Comparison of ENCODE assay signal across 8 cellular contexts in the genomic region with DNA sequence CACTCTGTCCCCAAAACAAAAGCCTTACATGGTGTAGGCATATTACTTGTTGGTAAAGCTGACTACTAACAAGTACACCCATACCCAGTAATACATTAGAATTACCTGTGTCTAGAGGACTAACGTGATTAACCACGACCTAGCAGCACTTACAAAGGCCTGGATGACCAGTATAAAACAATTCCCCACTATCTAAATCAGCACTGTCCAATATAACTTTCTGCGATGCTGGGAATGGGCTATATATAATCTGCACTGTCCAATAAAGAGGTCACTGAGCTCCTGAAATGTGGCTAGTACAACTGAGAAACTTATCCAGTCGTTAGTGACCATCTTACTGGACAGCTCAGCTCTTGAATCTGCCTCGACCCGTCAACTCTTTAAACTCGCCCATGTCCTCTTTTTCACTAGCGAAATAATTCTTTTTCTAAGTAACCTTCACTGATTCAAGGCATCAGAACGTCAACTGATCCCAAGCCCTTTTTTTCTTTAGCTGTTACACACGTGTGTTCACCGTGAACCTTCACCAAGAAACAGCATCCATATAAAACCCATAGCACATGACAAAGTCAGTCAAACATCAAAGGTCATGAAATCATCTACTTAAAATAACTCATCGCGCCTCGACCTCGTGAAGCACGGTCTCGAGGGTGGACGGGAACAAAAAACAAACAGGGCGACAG. TPM values are rescaled to one million over a fixed set of nuclear protein-coding genes. Genes with fewer than 3 reads are reported as not detected.
A peak's percentile ranks its signal among the peaks of the same experiment; 100 is the strongest.
DNase-seq lines count a peak whose midpoint lies in the region; ATAC-seq and TF ChIP-seq lines count a peak whose summit lies in the region.

No MANE protein-coding gene starts in this region.

- no peaks in the 10 kb centered on the region for H3K36me3 ChIP-seq in iPS DF 6.9 (ENCODE audit: control insufficient read depth, insufficient read depth, low read length)

- peaks cover 2% of the 10 kb centered on the region for H3K4me1 ChIP-seq in iPS DF 6.9 (ENCODE audit: control insufficient read depth, insufficient read depth, low read length)

- no peaks in the 10 kb centered on the region for H3K9me3 ChIP-seq in iPS DF 6.9 (ENCODE audit: control insufficient read depth, insufficient read depth, low read length)

- no peaks in the 10 kb centered on the region for H3K36me3 Mint-ChIP-seq in activated T-helper 17 cell treated with anti-CD3 and anti-CD28 coated beads, Interleukin-2, amount 50 U/mL, for 72 hours (ENCODE audit: low read depth)
- H3K36me3 Mint-ChIP-seq in stimulated activated effector memory CD8-positive, alpha-beta T cell treated with anti-CD3 and anti-CD28 coated beads, Interleukin-12 subunit alpha, Interleukin-12 subunit beta, amount 100 ng/mL, for 72 hours = peaks cover 12% of the 10 kb centered on the region

- ATAC-seq in HG03575 (IDR thresholded peaks at IDR 0.05; ENCODE audit: extremely low read depth, insufficient number of reproducible peaks, low FRiP score, unreplicated experiment) = peak; percentile 17
- ATAC-seq in activated T-helper 17 cell treated with anti-CD3 and anti-CD28 coated beads, Interleukin-2, amount 50 U/mL, for 72 hours (replicated peaks) = peak; percentile 4
- ATAC-seq in stimulated activated effector memory CD8-positive, alpha-beta T cell treated with anti-CD3 and anti-CD28 coated beads, Interleukin-12 subunit alpha, Interleukin-12 subunit beta, amount 100 ng/mL, for 72 hours = no peak

- H3K4me3 ChIP-seq in iPS DF 6.9 (ENCODE audit: low read length) = peak overlapping the region; percentile 85

- in situ Hi-C loops in G401 (cut with HindIII; ENCODE audit: low sequenced_read_pairs) = no loop called here
- in situ Hi-C loops in GM13976 (cut with MboI; ENCODE audit: low sequenced_read_pairs, unreplicated experiment) = no loop called here

- H3K27me3 Mint-ChIP-seq in activated T-helper 17 cell treated with anti-CD3 and anti-CD28 coated beads, Interleukin-2, amount 50 U/mL, for 72 hours = no peaks in the 10 kb centered on the region

- H3K27me3 ChIP-seq in iPS DF 6.9 (ENCODE audit: control insufficient read depth, insufficient read depth, low read length) = no peaks in the 10 kb centered on the region

- H3K27ac ChIP-seq in iPS DF 6.9 (ENCODE audit: low read length) = no peak overlapping the region

- H3K4me1 Mint-ChIP-seq in activated T-helper 17 cell treated with anti-CD3 and anti-CD28 coated beads, Interleukin-2, amount 50 U/mL, for 72 hours = peaks cover 30% of the 10 kb centered on the region
- H3K4me1 Mint-ChIP-seq in stimulated activated effector memory CD8-positive, alpha-beta T cell treated with anti-CD3 and anti-CD28 coated beads, Interleukin-12 subunit alpha, Interleukin-12 subunit beta, amount 100 ng/mL, for 72 hours = peaks cover 53% of the 10 kb centered on the region

- DNase-seq in G401 (ENCODE audit: low spot score) = peak; percentile 51
- DNase-seq in iPS DF 6.9 (ENCODE audit: low read depth, low spot score) = no peak
- no peak for DNase-seq in stimulated activated effector memory CD8-positive, alpha-beta T cell treated with anti-CD3 and anti-CD28 coated beads, Interleukin-12 subunit alpha, Interleukin-12 subunit beta, amount 100 ng/mL, for 72 hours (ENCODE audit: low spot score in 2 of 2)
- DNase-seq in UCSD-AML1 (lab: John Stamatoyannopoulos, UW; ENCODE audit: unreplicated experiment) = no peak
- DNase-seq in GM13976 (ENCODE audit: low spot score) = no peak
- DNase-seq in AG08395 (ENCODE audit: low spot score) = no peak

- no CpG with 5 or more reads among the region's 19 CpGs for WGBS in iPS DF 6.9 (ENCODE audit: insufficient coverage, insufficient read length)

- H3K9me3 Mint-ChIP-seq in activated T-helper 17 cell treated with anti-CD3 and anti-CD28 coated beads, Interleukin-2, amount 50 U/mL, for 72 hours = no peaks in the 10 kb centered on the region
- H3K9me3 Mint-ChIP-seq in stimulated activated effector memory CD8-positive, alpha-beta T cell treated with anti-CD3 and anti-CD28 coated beads, Interleukin-12 subunit alpha, Interleukin-12 subunit beta, amount 100 ng/mL, for 72 hours = no peaks in the 10 kb centered on the region

- TF ChIP-seq CTCF in GM13976 (IDR thresholded peaks at IDR 0.05; ENCODE audit: borderline replicate concordance, control extremely low read depth, extremely low read depth, insufficient read depth, missing control alignments) = no peak

- H3K27ac Mint-ChIP-seq in activated T-helper 17 cell treated with anti-CD3 and anti-CD28 coated beads, Interleukin-2, amount 50 U/mL, for 72 hours = peak overlapping the region; percentile 93
- H3K27ac Mint-ChIP-seq in stimulated activated effector memory CD8-positive, alpha-beta T cell treated with anti-CD3 and anti-CD28 coated beads, Interleukin-12 subunit alpha, Interleukin-12 subunit beta, amount 100 ng/mL, for 72 hours = peak overlapping the region; percentile 99

- peak overlapping the region; percentile 89 for H3K4me3 Mint-ChIP-seq in activated T-helper 17 cell treated with anti-CD3 and anti-CD28 coated beads, Interleukin-2, amount 50 U/mL, for 72 hours
- H3K4me3 Mint-ChIP-seq in stimulated activated effector memory CD8-positive, alpha-beta T cell treated with anti-CD3 and anti-CD28 coated beads, Interleukin-12 subunit alpha, Interleukin-12 subunit beta, amount 100 ng/mL, for 72 hours = peak overlapping the region; percentile 98

RNA-seq across cellular contexts. Expression of a gene that starts 0.9 kb away (rescaled TPM):
- total RNA-seq in G401 (2014; rRNA removed; shearing (Covaris generic)) = 30.5 and 32.2 TPM in 2 replicates
- 10 to 100 TPM in 1 of 2 donors, 1 to 10 TPM in 1; 8.5 to 11.8 TPM for total RNA-seq in activated T-helper 17 cell treated with anti-CD3 and anti-CD28 coated beads, Interleukin-2, amount 50 U/mL, for 72 hours

RNA-seq across cellular contexts. Expression of a gene that starts 44.4 kb away (rescaled TPM):
- total RNA-seq in G401 (2014; rRNA removed; shearing (Covaris generic)) = 0.25 TPM in 1 of 2 replicates, not detected in the other
- not detected for total RNA-seq in activated T-helper 17 cell treated with anti-CD3 and anti-CD28 coated beads, Interleukin-2, amount 50 U/mL, for 72 hours
